8 cellular contexts compared by ENCODE assay signal in the genomic region with DNA sequence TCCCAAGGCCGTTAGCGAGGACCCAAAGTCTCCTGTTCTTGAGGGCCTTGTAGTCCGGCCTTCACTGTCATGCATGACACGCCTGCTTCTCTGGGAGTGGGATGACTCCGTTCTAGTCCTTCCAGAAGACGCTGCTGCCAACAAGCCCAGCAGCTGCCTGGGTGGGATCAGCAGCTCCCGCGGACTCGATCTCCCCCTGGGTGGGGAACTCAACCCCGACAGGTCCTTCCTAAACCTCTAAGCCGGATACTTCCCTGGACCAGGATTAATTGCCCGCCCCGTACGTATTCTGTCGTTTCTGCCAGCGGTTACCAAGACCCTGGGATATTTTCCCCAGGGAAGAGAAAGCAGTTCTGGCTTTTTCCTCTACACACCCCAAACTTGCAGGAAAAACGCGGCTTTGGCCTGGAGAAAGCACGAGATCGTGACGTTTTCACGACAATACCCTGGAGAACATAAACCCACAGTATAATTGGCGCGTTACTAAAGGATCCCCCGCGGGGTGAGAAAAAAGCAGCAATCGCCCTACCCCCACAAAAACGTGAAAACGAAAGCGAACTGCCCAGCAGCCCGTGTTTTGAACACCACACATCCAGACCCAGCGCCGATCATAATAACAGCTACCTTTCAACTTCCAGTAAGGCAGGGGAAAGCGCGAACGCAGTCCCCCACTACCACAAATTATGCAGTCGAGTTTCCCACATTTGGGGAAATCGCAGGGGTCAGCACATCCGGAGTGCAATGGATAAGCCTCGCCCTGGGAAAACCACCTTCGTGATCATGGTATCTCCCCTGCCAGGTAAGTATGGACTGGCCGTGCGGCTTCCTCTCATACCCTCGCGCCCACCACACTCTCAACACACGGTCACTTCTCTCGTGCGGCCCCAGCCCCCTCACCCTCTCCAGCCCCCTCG. TPM values are rescaled to one million over a fixed set of nuclear protein-coding genes. Genes with fewer than 3 reads are reported as not detected.
DNase-seq lines count a peak whose midpoint lies in the region; ATAC-seq, FAIRE-seq and TF ChIP-seq lines count a peak whose summit lies in the region.
"Not testable (repeated sequence)": the region's sequence is repeated elsewhere in the genome, so short reads cannot be mapped to it uniquely, and the experiment has no call there.

No MANE protein-coding gene starts in this region.

- intact Hi-C loops in mucosa of descending colon (cut with DNase I, micrococcal nuclease), result not testable (repeated sequence)

- ATAC-seq in GM18870 (IDR thresholded peaks at IDR 0.05; ENCODE audit: unreplicated experiment) (peak; percentile 66), GM21390 (IDR thresholded peaks at IDR 0.05; ENCODE audit: unreplicated experiment) (peak; percentile 73), HG02763 (IDR thresholded peaks at IDR 0.05; ENCODE audit: unreplicated experiment) (peak; percentile 71), HG03159 (IDR thresholded peaks at IDR 0.05; ENCODE audit: unreplicated experiment) (peak; percentile 71), mucosa of descending colon (peak; percentile 82)
- peak; percentile 85 for ATAC-seq in central memory CD8-positive, alpha-beta T cell (replicated peaks; ENCODE audit: extremely low read depth, poor library complexity, severe bottlenecking)

- H3K27ac ChIP-seq in RWPE1, result peak overlapping the region; percentile 75

- FAIRE-seq in A204.1 (lab: Jason Lieb, UNC), result peak; percentile 83

- H3K4me3 Mint-ChIP-seq in central memory CD8-positive, alpha-beta T cell, result not testable (repeated sequence)

- H3K4me1 Mint-ChIP-seq in central memory CD8-positive, alpha-beta T cell, result not testable (repeated sequence)

- not testable (repeated sequence) for TF ChIP-seq CTCF in RWPE1 (conservative IDR thresholded peaks at IDR 0.05; ENCODE audit: low read depth); mucosa of descending colon (IDR thresholded peaks at IDR 0.05)

- H3K9me3 Mint-ChIP-seq in central memory CD8-positive, alpha-beta T cell, result not testable (repeated sequence)

- not testable (repeated sequence) for H3K36me3 ChIP-seq in mucosa of descending colon (ENCODE audit: low read depth)

- H3K4me1 ChIP-seq in mucosa of descending colon (ENCODE audit: low read depth), result not testable (repeated sequence)

- DNase-seq in RWPE1 (ENCODE audit: low spot score); central memory CD8-positive, alpha-beta T cell (ENCODE audit: low spot score in 2 of 2); mucosa of descending colon: not testable (repeated sequence)

- not testable (repeated sequence) for H3K27ac Mint-ChIP-seq in central memory CD8-positive, alpha-beta T cell (ENCODE audit: low read depth)

- CTCF ChIA-PET in RWPE1 (lab: Yijun Ruan, JAX), result not testable (repeated sequence)

- H3K27me3 Mint-ChIP-seq in central memory CD8-positive, alpha-beta T cell, result not testable (repeated sequence)

- POLR2A ChIA-PET in RWPE1 (lab: Yijun Ruan, JAX; ENCODE audit: low non-redundant PET), result not testable (repeated sequence)

- not testable (repeated sequence) for H3K9me3 ChIP-seq in mucosa of descending colon

- peaks cover 10% of the 10 kb centered on the region for H3K36me3 Mint-ChIP-seq in central memory CD8-positive, alpha-beta T cell (ENCODE audit: insufficient read depth)

- H3K4me3 ChIP-seq in mucosa of descending colon, result not testable (repeated sequence)

RNA-seq across cellular contexts. Expression of a gene that starts 16.3 kb away (rescaled TPM):
- total RNA-seq in mucosa of descending colon, result 10 to 100 TPM; 43.4 to 78.0 (median 66.0) TPM
